Comparison of ENCODE assay signal across 8 cellular contexts in the genomic region with DNA sequence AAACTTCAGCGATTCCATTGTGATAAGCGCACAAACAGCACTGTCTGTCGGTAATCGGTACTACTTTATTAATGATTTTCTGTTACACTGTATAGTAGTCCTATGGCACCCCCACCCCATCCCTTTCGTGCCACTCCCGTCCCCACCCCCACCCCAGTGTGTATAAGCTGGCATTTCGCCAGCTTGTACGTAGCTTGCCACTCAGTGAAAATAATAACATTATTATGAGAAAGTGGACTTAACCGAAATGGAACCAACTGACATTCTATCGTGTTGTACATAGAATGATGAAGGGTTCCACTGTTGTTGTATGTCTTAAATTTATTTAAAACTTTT. TPM values are rescaled to one million over a fixed set of nuclear protein-coding genes. Genes with fewer than 3 reads are reported as not detected.
DNase-seq lines count a peak whose midpoint lies in the region; ATAC-seq and TF ChIP-seq lines count a peak whose summit lies in the region.

No MANE protein-coding gene starts in this region.

- POLR2A ChIA-PET in GM10248 (lab: Yijun Ruan, JAX): no interaction called here

- no peaks in the 10 kb centered on the region for H3F3A ChIP-seq in OCI-LY1 (ENCODE audit: insufficient read depth, low read length)

- H3K9ac ChIP-seq in OCI-LY1 (ENCODE audit: low read length): no peak overlapping the region

- H3K36me3 Mint-ChIP-seq in activated naive CD4-positive, alpha-beta T cell treated with anti-CD3 and anti-CD28 coated beads, Interleukin-2, amount 10 ng/mL, durations not matched to agents 7 days and 5 days: peaks cover 35% of the 10 kb centered on the region
- H3K36me3 Mint-ChIP-seq in nephron (ENCODE audit: low read depth): peaks cover 9% of the 10 kb centered on the region

- H3K4me3 Mint-ChIP-seq in activated naive CD4-positive, alpha-beta T cell treated with anti-CD3 and anti-CD28 coated beads, Interleukin-2, amount 10 ng/mL, durations not matched to agents 7 days and 5 days: peak overlapping the region; percentile 91
- H3K4me3 Mint-ChIP-seq in nephron: peak overlapping the region; percentile 93 to 98 (median 93)

- H3K27me3 ChIP-seq in OCI-LY1 (ENCODE audit: insufficient read depth, low read length) (no peaks in the 10 kb centered on the region), ectodermal cell (ENCODE audit: control insufficient read depth, insufficient read depth, low read length, poor library complexity, severe bottlenecking) (no peaks in the 10 kb centered on the region)

- no peak for DNase-seq in activated naive CD4-positive, alpha-beta T cell treated with anti-CD3 and anti-CD28 coated beads, Interleukin-2, amount 10 ng/mL, durations not matched to agents 7 days and 5 days
- DNase-seq in activated naive CD4-positive, alpha-beta T cell (lab: John Stamatoyannopoulos, UW): no peak
- DNase-seq in GM10248 (ENCODE audit: extremely low spot score): no peak
- no peak for DNase-seq in effector CD4-positive, alpha-beta T cell

- H2AFZ ChIP-seq in OCI-LY1 (ENCODE audit: low read length): no peak overlapping the region

- no peaks in the 10 kb centered on the region for H3K9me3 ChIP-seq in OCI-LY1 (ENCODE audit: low read length)
- H3K9me3 ChIP-seq in ectodermal cell (ENCODE audit: control insufficient read depth, low read length): no peaks in the 10 kb centered on the region

- H3K79me2 ChIP-seq in OCI-LY1 (ENCODE audit: insufficient read depth, low read length): no peaks in the 10 kb centered on the region

- H3K27me3 Mint-ChIP-seq in activated naive CD4-positive, alpha-beta T cell treated with anti-CD3 and anti-CD28 coated beads, Interleukin-2, amount 10 ng/mL, durations not matched to agents 7 days and 5 days: no peaks in the 10 kb centered on the region
- H3K27me3 Mint-ChIP-seq in nephron (ENCODE audit: low read depth): no peaks in the 10 kb centered on the region

- H3K4me2 ChIP-seq in OCI-LY1 (ENCODE audit: low read length): no peak overlapping the region

- no peaks in the 10 kb centered on the region for H3K9me2 ChIP-seq in OCI-LY1 (ENCODE audit: low read depth, low read length)

- no peak for ATAC-seq in GM21423 (IDR thresholded peaks at IDR 0.05; ENCODE audit: unreplicated experiment)

- peak overlapping the region; percentile 64 for H3K27ac ChIP-seq in OCI-LY1 (ENCODE audit: low read depth, low read length, poor library complexity, severe bottlenecking)
- H3K27ac ChIP-seq in ectodermal cell (ENCODE audit: insufficient read depth, low read depth, low read length, poor library complexity, severe bottlenecking): peak overlapping the region; percentile 16

- H3K36me3 ChIP-seq in OCI-LY1 (ENCODE audit: insufficient read depth, low read length) (no peaks in the 10 kb centered on the region), ectodermal cell (ENCODE audit: control insufficient read depth, insufficient read depth, low read length) (no peaks in the 10 kb centered on the region)

- TF ChIP-seq CTCF in OCI-LY1 (IDR thresholded peaks at IDR 0.05; ENCODE audit: low read length): no peak
- no peak for TF ChIP-seq CTCF in nephron (IDR thresholded peaks at IDR 0.05; ENCODE audit: unreplicated experiment in 3 of 3)
- no peak for TF ChIP-seq CTCF in GM10248 (IDR thresholded peaks at IDR 0.05; ENCODE audit: control extremely low read depth, extremely low read depth, low read depth, missing control alignments)

- no peaks in the 10 kb centered on the region for H3K9me3 Mint-ChIP-seq in activated naive CD4-positive, alpha-beta T cell treated with anti-CD3 and anti-CD28 coated beads, Interleukin-2, amount 10 ng/mL, durations not matched to agents 7 days and 5 days
- H3K9me3 Mint-ChIP-seq in nephron: peaks cover 4% of the 10 kb centered on the region

- peaks cover 34% of the 10 kb centered on the region for H3K4me1 Mint-ChIP-seq in activated naive CD4-positive, alpha-beta T cell treated with anti-CD3 and anti-CD28 coated beads, Interleukin-2, amount 10 ng/mL, durations not matched to agents 7 days and 5 days
- H3K4me1 Mint-ChIP-seq in nephron: peaks cover 30% of the 10 kb centered on the region

- no peaks in the 10 kb centered on the region for H4K20me1 ChIP-seq in OCI-LY1 (ENCODE audit: insufficient read depth, low read length)

- WGBS in ectodermal cell, 2 experiments: 5% methylated on average over 7 of the region's 10 CpGs; no CpG with 5 or more reads in 1 of the 2 experiments

- CTCF ChIA-PET in activated naive CD4-positive, alpha-beta T cell treated with anti-CD3 and anti-CD28 coated beads, Interleukin-2, amount 10 ng/mL, durations not matched to agents 7 days and 5 days (lab: Charles Lee): no interaction called here
- CTCF ChIA-PET in GM10248 (lab: Yijun Ruan, JAX): interaction anchor here (1.1 to 1.4 kb wide), 2 partner anchors 68 to 73 kb away, joined by 3 read pairs; no protein-coding TSS in a partner anchor

- H3K27ac Mint-ChIP-seq in activated naive CD4-positive, alpha-beta T cell treated with anti-CD3 and anti-CD28 coated beads, Interleukin-2, amount 10 ng/mL, durations not matched to agents 7 days and 5 days: peak overlapping the region; percentile 92
- peak overlapping the region; percentile 96 to 98 (median 96) for H3K27ac Mint-ChIP-seq in nephron

- peaks cover 63% of the 10 kb centered on the region for H3K4me1 ChIP-seq in OCI-LY1 (ENCODE audit: insufficient read depth, low read length, severe bottlenecking)
- peaks cover 5% of the 10 kb centered on the region for H3K4me1 ChIP-seq in ectodermal cell (ENCODE audit: control insufficient read depth, insufficient read depth, low read length)

- H3K4me3 ChIP-seq in OCI-LY1 (ENCODE audit: low read depth, low read length, poor library complexity, severe bottlenecking): no peak overlapping the region
- H3K4me3 ChIP-seq in ectodermal cell (ENCODE audit: insufficient read depth, low read depth, low read length): peak overlapping the region; percentile 70

RNA-seq across cellular contexts. Expression of gene MID1IP1, which starts 4.8 kb away (rescaled TPM):
- polyA plus RNA-seq in ectodermal cell (2013, experiment 1 of 4): 44.2 TPM
- 40.9 TPM for polyA plus RNA-seq in ectodermal cell (2013, experiment 2 of 4)
- 34.1 TPM for polyA plus RNA-seq in ectodermal cell (2013, experiment 3 of 4)
- 38.4 TPM for polyA plus RNA-seq in ectodermal cell (2013, experiment 4 of 4)
